ENCODE assay signal across 1 cellular context in genomic region chr5:74647096-74647495, GRCh38.
TF ChIP-seq lines count a peak whose summit lies in the region.

No MANE protein-coding gene starts in this region.

TF ChIP-seq in HCT116, 20 proteins besides CTCF, POLR2A, EP300 and RAD21 (continued from another document):
- TF ChIP-seq REST (IDR thresholded peaks at IDR 0.05; ENCODE audit: low read depth) = no peak
- no peak for TF ChIP-seq SIN3A (IDR thresholded peaks at IDR 0.05; ENCODE audit: low read depth)
- no peak for TF ChIP-seq FOSL1 (IDR thresholded peaks at IDR 0.05; ENCODE audit: low read depth)
- TF ChIP-seq POLR2AphosphoS5 (IDR thresholded peaks at IDR 0.05; ENCODE audit: low read depth, low read length) = no peak
- no peak for TF ChIP-seq SRF (IDR thresholded peaks at IDR 0.05; ENCODE audit: low read depth)
- no peak for TF ChIP-seq ELF1 (IDR thresholded peaks at IDR 0.05; ENCODE audit: borderline replicate concordance, low read depth)
